In genomic region chr2:25376750-25377621, GRCh38 we compare ENCODE assay signal across 7 cellular contexts. TPM values are rescaled to one million over a fixed set of nuclear protein-coding genes. Genes with fewer than 3 reads are reported as not detected.
DNase-seq lines count a peak whose midpoint lies in the region; ATAC-seq and TF ChIP-seq lines count a peak whose summit lies in the region.

No MANE protein-coding gene starts in this region.

- no peaks in the 10 kb centered on the region for H3K9me3 ChIP-seq in right cardiac atrium (ENCODE audit: control insufficient read depth, low read length)

- peaks cover 33% of the 10 kb centered on the region for H3K4me1 Mint-ChIP-seq in T-helper 1 cell treated with Interleukin-12 subunit alpha and Interleukin-12 subunit beta and Interleukin-4 antibody, amounts not matched to agents 30 μg/mL and 1 μg/mL, for 36 hours (ENCODE audit: low read depth)

- H3K4me1 ChIP-seq in right cardiac atrium (ENCODE audit: control insufficient read depth, insufficient read depth, low read length), result no peaks in the 10 kb centered on the region

- intact Hi-C loops in right cardiac atrium (cut with DNase I), result loop anchor here in 1 of 4 donors (10.0 kb wide), 1 partner anchor 148 kb away; no protein-coding TSS in a partner anchor

- no peak overlapping the region for H3K4me3 ChIP-seq in right cardiac atrium (ENCODE audit: low read length)

- peak; percentile 59 for TF ChIP-seq POLR2A in GM18505 (IDR thresholded peaks at IDR 0.05; ENCODE audit: borderline replicate concordance, extremely low read depth, insufficient read depth, insufficient read length)

- H3K36me3 Mint-ChIP-seq in T-helper 1 cell treated with Interleukin-12 subunit alpha and Interleukin-12 subunit beta and Interleukin-4 antibody, amounts not matched to agents 30 μg/mL and 1 μg/mL, for 36 hours (ENCODE audit: low read depth), result peaks cover 2% of the 10 kb centered on the region

- peak overlapping the region; percentile 45 for H3K4me3 Mint-ChIP-seq in T-helper 1 cell treated with Interleukin-12 subunit alpha and Interleukin-12 subunit beta and Interleukin-4 antibody, amounts not matched to agents 30 μg/mL and 1 μg/mL, for 36 hours

- WGBS in right cardiac atrium, result 19% methylated on average over 52 of the region's 52 CpGs

- H3K27ac ChIP-seq in angular gyrus (ENCODE audit: low read depth, low read length) (peak overlapping the region; percentile 79), right cardiac atrium (ENCODE audit: low read length) (no peak overlapping the region)

- H3K27ac Mint-ChIP-seq in T-helper 1 cell treated with Interleukin-12 subunit alpha and Interleukin-12 subunit beta and Interleukin-4 antibody, amounts not matched to agents 30 μg/mL and 1 μg/mL, for 36 hours, result peak overlapping the region; percentile 94

- H3K9me3 Mint-ChIP-seq in T-helper 1 cell treated with Interleukin-12 subunit alpha and Interleukin-12 subunit beta and Interleukin-4 antibody, amounts not matched to agents 30 μg/mL and 1 μg/mL, for 36 hours, result no peaks in the 10 kb centered on the region

- ATAC-seq in GM18505 (IDR thresholded peaks at IDR 0.05; ENCODE audit: unreplicated experiment) (peak; percentile 93), HG02943 (IDR thresholded peaks at IDR 0.05; ENCODE audit: low read depth, unreplicated experiment) (peak; percentile 94), right cardiac atrium (peak; percentile 97 to 98)

- no peaks in the 10 kb centered on the region for H3K27me3 ChIP-seq in right cardiac atrium (ENCODE audit: control insufficient read depth, insufficient read depth)

- DNase-seq in NCI-H1694 (lab: John Stamatoyannopoulos, UW) (peak; percentile 79), right cardiac atrium (peak; percentile 87 to 95 (median 93)), renal cortical epithelial cell (ENCODE audit: low read depth) (peak; percentile 64)

- no peaks in the 10 kb centered on the region for H3K27me3 Mint-ChIP-seq in T-helper 1 cell treated with Interleukin-12 subunit alpha and Interleukin-12 subunit beta and Interleukin-4 antibody, amounts not matched to agents 30 μg/mL and 1 μg/mL, for 36 hours (ENCODE audit: low read depth)

RNA-seq across cellular contexts. Expression of gene DNMT3A, which starts 35.3 kb away (rescaled TPM):
- total RNA-seq in right cardiac atrium (10 to 100 TPM; 20.0 to 22.9 (median 21.1) TPM), renal cortical epithelial cell (9.9 and 29.5 TPM in 2 replicates)
- polyA plus RNA-seq in right cardiac atrium, result 9.9 TPM
